In the genomic region with DNA sequence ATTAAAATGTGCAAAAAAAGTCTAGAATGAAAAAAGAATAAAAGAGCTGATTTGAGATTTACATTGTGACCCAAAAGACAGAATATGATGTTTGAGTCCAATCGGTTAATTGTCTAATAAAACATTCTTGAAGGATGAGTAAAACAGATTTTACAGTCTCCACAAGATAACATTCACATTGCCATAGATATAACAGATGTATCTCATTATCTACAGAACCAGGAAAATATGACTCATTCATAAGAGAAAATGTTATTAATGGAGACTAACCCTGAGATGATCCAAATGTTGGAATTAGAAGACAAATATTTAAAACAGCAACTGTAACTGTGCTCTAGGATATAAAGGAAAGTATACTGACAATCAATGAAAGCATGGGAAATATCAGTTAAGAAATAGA, we compare ENCODE assay signal across 28 cellular contexts.
DNase-seq lines count a peak whose midpoint lies in the region; ATAC-seq and TF ChIP-seq lines count a peak whose summit lies in the region.
"Had no signal": no experiment of that assay in that cellular context is flagged by ENCODE, and none has a peak within 500 bp of the region (broad histone marks: within the 10 kb centered on the region; RNA-seq: fewer than 3 reads in every experiment).

No MANE protein-coding gene starts in this region.

- no peaks in the 10 kb centered on the region for H4K20me1 ChIP-seq in SK-N-SH (ENCODE audit: insufficient read depth)
- no peaks in the 10 kb centered on the region for H4K20me1 ChIP-seq in PC-3 (ENCODE audit: low read length)

- H3K27ac ChIP-seq in SK-N-SH (ENCODE audit: low read depth in 2 of 2, low read length in 1 of 2), result no peak overlapping the region
- H3K27ac ChIP-seq in PC-3 (ENCODE audit: low read length), result no peak overlapping the region
- H3K27ac ChIP-seq in uterus, result no peak overlapping the region
- H3K27ac ChIP-seq: 22Rv1, HL-60 had no signal

- no peak for ATAC-seq in SK-N-SH treated with all-trans-retinoic acid at 6 μM for 48 hours
- peak; percentile 70 for ATAC-seq in PC-3
- ATAC-seq: GM23338, HepG2, K562, Panc1 had no signal

- DNase-seq in SK-N-SH (no peak), PC-3 (peak; percentile 5), fibroblast of mammary gland (ENCODE audit: low read depth) (peak; percentile 17), COLO668 (lab: John Stamatoyannopoulos, UW; ENCODE audit: unreplicated experiment) (no peak), HuH-7.5 (ENCODE audit: low spot score) (no peak), NCI-H446 treated with DMSO at 0.1 percent for 48 hours (lab: John Stamatoyannopoulos, UW) (no peak), uterus (no peak)
- DNase-seq: ACHN, BE2C, DMS153, DND-41, HCEC 1CT, Kasumi-1, MG63, NCI-H1105 treated with DMSO at 0.1 percent for 48 hours, NCI-H146, NCI-H2029, NCI-H510A, NCI-H69, SHP77 treated with DMSO at 0.1 percent for 48 hours, SW 1271 had no signal

- H3F3A ChIP-seq in SK-N-SH (replicated peaks; ENCODE audit: insufficient read depth) (peaks cover 5% of the 10 kb centered on the region), PC-3 (ENCODE audit: low read length, unreplicated experiment) (no peaks in the 10 kb centered on the region)

- no peaks in the 10 kb centered on the region for H3K27me3 ChIP-seq in SK-N-SH (ENCODE audit: insufficient read depth)
- no peaks in the 10 kb centered on the region for H3K27me3 ChIP-seq in PC-3 (ENCODE audit: low read length)
- no peaks in the 10 kb centered on the region for H3K27me3 ChIP-seq in uterus
- H3K27me3 ChIP-seq: BE2C, MG63 had no signal

- H3K36me3 ChIP-seq in SK-N-SH (replicated peaks in 1 of 2; ENCODE audit: control insufficient read depth in 1 of 2, insufficient read depth in 2 of 2, low read length in 1 of 2) (no peaks in the 10 kb centered on the region), PC-3 (ENCODE audit: low read depth, low read length) (no peaks in the 10 kb centered on the region), uterus (no peaks in the 10 kb centered on the region)
- H3K36me3 ChIP-seq: BE2C, MG63 had no signal

- no peak overlapping the region for H2AFZ ChIP-seq in SK-N-SH (ENCODE audit: low read depth)
- H2AFZ ChIP-seq in PC-3 (ENCODE audit: low read length), result no peak overlapping the region
- H2AFZ ChIP-seq: GM23338 had no signal

- no peaks in the 10 kb centered on the region for H3K79me2 ChIP-seq in SK-N-SH (ENCODE audit: insufficient read depth)
- no peaks in the 10 kb centered on the region for H3K79me2 ChIP-seq in PC-3 (ENCODE audit: low read length)

- no peak for TF ChIP-seq EP300 in SK-N-SH (IDR thresholded peaks at IDR 0.05; ENCODE audit: borderline replicate concordance in 1 of 2, low read depth in 1 of 2, low read length in 1 of 2)

- H3K4me2 ChIP-seq in SK-N-SH (no peak overlapping the region), PC-3 (ENCODE audit: low read length) (no peak overlapping the region)
- H3K4me2 ChIP-seq: GM23338 had no signal

- no peak overlapping the region for H3K4me3 ChIP-seq in SK-N-SH (ENCODE audit: low read depth in 2 of 2, low read length in 1 of 2)
- H3K4me3 ChIP-seq in PC-3 (ENCODE audit: low read length), result no peak overlapping the region
- no peak overlapping the region for H3K4me3 ChIP-seq in fibroblast of mammary gland (ENCODE audit: control insufficient read depth, low read depth, low read length)
- H3K4me3 ChIP-seq in uterus, result no peak overlapping the region
- H3K4me3 ChIP-seq: GM23338, K562, MG63 had no signal

- no peak for TF ChIP-seq CTCF in SK-N-SH (IDR thresholded peaks at IDR 0.05)
- no peak for TF ChIP-seq CTCF in PC-3 (conservative IDR thresholded peaks at IDR 0.05; ENCODE audit: low read depth, low read length)
- no peak for TF ChIP-seq CTCF in fibroblast of mammary gland (conservative IDR thresholded peaks at IDR 0.05; ENCODE audit: control insufficient read depth, insufficient read depth, low read depth, low read length)
- no peak for TF ChIP-seq CTCF in uterus (IDR thresholded peaks at IDR 0.05)

- H3K4me1 ChIP-seq in SK-N-SH (ENCODE audit: control insufficient read depth in 1 of 2, insufficient read depth in 2 of 2, low read depth in 1 of 2, low read length in 1 of 2) (no peaks in the 10 kb centered on the region), PC-3 (ENCODE audit: insufficient read depth, low read length) (no peaks in the 10 kb centered on the region; the same call in 1 of the 2 replicates), uterus (no peaks in the 10 kb centered on the region)
- H3K4me1 ChIP-seq: BE2C had no signal

- CTCF ChIA-PET in SK-N-SH (lab: Yijun Ruan, JAX), result no interaction called here
- CTCF ChIA-PET in PC-3 (lab: Charles Lee), result no interaction called here

- 0% methylated on average over 1 of the region's 1 CpG for WGBS in SK-N-SH (ENCODE audit: low lambda C conversion rate)

- no peaks in the 10 kb centered on the region for H3K9me2 ChIP-seq in SK-N-SH
- no peaks in the 10 kb centered on the region for H3K9me2 ChIP-seq in PC-3 (replicated peaks; ENCODE audit: low read length)

- no peak for TF ChIP-seq RAD21 in SK-N-SH (IDR thresholded peaks at IDR 0.05; ENCODE audit: low read length)

- BruUV-seq in PC-3 (replicated peaks; lab: Mats Ljungman, UMichigan), result no TSS peak

- POLR2A ChIA-PET in SK-N-SH (lab: Yijun Ruan, JAX) (no interaction called here), PC-3 (lab: Charles Lee; ENCODE audit: unreplicated experiment) (no interaction called here)

- no peak for TF ChIP-seq POLR2A in uterus (IDR thresholded peaks at IDR 0.05)

- H3K9ac ChIP-seq in SK-N-SH (no peak overlapping the region), PC-3 (ENCODE audit: low read length) (no peak overlapping the region)

- intact Hi-C loops in PC-3 (cut with micrococcal nuclease) (no loop called here), uterus (cut with DNase I; ENCODE audit: low total_unique reads) (no loop called here)

- no peaks in the 10 kb centered on the region; the same call in 1 of the 2 replicates for H3K9me3 ChIP-seq in SK-N-SH
- no peaks in the 10 kb centered on the region for H3K9me3 ChIP-seq in PC-3 (ENCODE audit: low read length)
- H3K9me3 ChIP-seq in uterus, result no peaks in the 10 kb centered on the region
- H3K9me3 ChIP-seq: BE2C had no signal

TF ChIP-seq in SK-N-SH, 30 proteins besides CTCF, POLR2A, EP300 and RAD21 (continues in another document):
- TF ChIP-seq SMC3 (IDR thresholded peaks at IDR 0.05; ENCODE audit: low read depth, low read length) (no peak), IRF3 (IDR thresholded peaks at IDR 0.05; ENCODE audit: low read depth, low read length) (no peak), JUND (IDR thresholded peaks at IDR 0.05) (no peak), TCF12 (IDR thresholded peaks at IDR 0.05) (peak; percentile 48), ZBTB33 (IDR thresholded peaks at IDR 0.05; ENCODE audit: borderline replicate concordance, low read depth) (no peak)

TF ChIP-seq in SK-N-SH treated with all-trans-retinoic acid at 6 μM for 48 hours, 23 proteins besides CTCF, POLR2A, EP300 and RAD21:
- TF ChIP-seq CREB5 (CRISPR knock-in tag; IDR thresholded peaks at IDR 0.05; ENCODE audit: low read depth) (no peak), ZC3H10 (CRISPR knock-in tag; IDR thresholded peaks at IDR 0.05) (no peak), ZNF565 (CRISPR knock-in tag; conservative IDR thresholded peaks at IDR 0.05; ENCODE audit: low read depth) (no peak), ISL1 (CRISPR knock-in tag; IDR thresholded peaks at IDR 0.05) (no peak), GLIS3 (CRISPR knock-in tag; IDR thresholded peaks at IDR 0.05) (no peak), ZNF70 (CRISPR knock-in tag; IDR thresholded peaks at IDR 0.05) (no peak), ARNTL (CRISPR knock-in tag; IDR thresholded peaks at IDR 0.05; ENCODE audit: borderline replicate concordance, low read depth) (no peak), PPARA (CRISPR knock-in tag; IDR thresholded peaks at IDR 0.05; ENCODE audit: borderline replicate concordance) (no peak), ZNF8 (CRISPR knock-in tag; IDR thresholded peaks at IDR 0.05) (no peak), TCF4 (CRISPR knock-in tag; IDR thresholded peaks at IDR 0.05; ENCODE audit: borderline replicate concordance) (no peak), CSRNP3 (CRISPR knock-in tag; IDR thresholded peaks at IDR 0.05) (no peak), SNAI2 (CRISPR knock-in tag; IDR thresholded peaks at IDR 0.05) (no peak), ZFP3 (CRISPR knock-in tag; IDR thresholded peaks at IDR 0.05) (no peak)

Comparison
In these comparisons a context has a peak if more than half of its experiments do, and no peak if none do; other contexts are left out.
1. DNase-seq: peak in PC-3 (single experiment) and fibroblast of mammary gland (single experiment); none in SK-N-SH (single experiment), COLO668 (single experiment), HuH-7.5 (single experiment), NCI-H446 treated with DMSO at 0.1 percent for 48 hours (single experiment) and uterus (0 of 2).